Comparison of ENCODE assay signal across 33 cellular contexts in the genomic region with DNA sequence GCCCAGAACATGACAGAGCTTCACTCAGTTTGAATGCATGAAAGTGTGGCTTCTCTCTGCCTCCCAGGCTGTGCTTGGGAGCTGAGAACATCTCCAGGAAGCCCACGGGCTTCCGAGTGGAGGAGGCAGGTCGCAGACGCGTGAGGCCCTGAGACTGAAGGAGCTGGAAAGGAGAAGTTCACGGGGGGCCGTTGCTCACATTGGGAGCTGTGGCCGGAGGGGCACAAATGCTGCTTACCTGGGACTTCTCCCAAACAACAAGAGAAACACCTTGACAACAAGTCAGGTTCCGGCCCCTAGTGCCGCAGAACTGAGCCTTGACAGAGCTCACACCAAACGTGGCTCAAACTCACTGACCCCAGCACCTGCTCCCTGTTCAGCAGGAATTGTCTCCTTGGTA.
"Had no signal": no experiment of that assay in that cellular context is flagged by ENCODE, and none has a peak within 500 bp of the region (broad histone marks: within the 10 kb centered on the region; RNA-seq: fewer than 3 reads in every experiment).

No MANE protein-coding gene starts in this region.

- H3K27me3 ChIP-seq: brain microvascular endothelial cell, Peyer's patch had no signal

- ATAC-seq: activated CD4-positive, alpha-beta T cell treated with anti-CD3 and anti-CD28 coated beads for 36 hours; activated CD4-positive, CD25-positive, alpha-beta regulatory T cell treated with anti-CD3 and anti-CD28 coated beads, Interleukin-2, amount 50 U/mL, for 24 hours; activated CD8-positive, alpha-beta T cell treated with anti-CD3 and anti-CD28 coated beads, Interleukin-2, amount 10 ng/mL, durations not matched to agents 7 days and 5 days; activated naive CD4-positive, alpha-beta T cell treated with anti-CD3 and anti-CD28 coated beads, Interleukin-2, amount 50 U/mL, for 72 hours; activated T-cell treated with anti-CD3 and anti-CD28 coated beads, Interleukin-2, amount 50 U/mL, for 4 hours; PC-3 had no signal

- H3K4me1 ChIP-seq: Peyer's patch, SJCRH30 had no signal

- DNase-seq: activated CD4-positive, alpha-beta T cell treated with anti-CD3 and anti-CD28 coated beads for 36 hours; activated CD4-positive, alpha-beta T cell treated with anti-CD3 and anti-CD28 coated beads, Interleukin-2, amount 10 ng/mL, durations not matched to agents 7 days and 5 days; activated CD4-positive, alpha-beta T cell treated with anti-CD3 and anti-CD28 coated beads, Interleukin-2, amount 50 U/mL, for 48 hours; activated CD8-positive, alpha-beta T cell treated with anti-CD3 and anti-CD28 coated beads, Interleukin-2, amount 10 ng/mL, durations not matched to agents 7 days and 5 days; activated gamma-delta T cell treated with Interleukin-2 at 50 U/mL for 16 hours; activated naive CD4-positive, alpha-beta T cell treated with anti-CD3 and anti-CD28 coated beads for 36 hours; activated T-cell treated with anti-CD3 and anti-CD28 coated beads, Interleukin-2, amount 50 U/mL, for 4 hours; amniotic stem cell; brain microvascular endothelial cell; central memory CD4-positive, alpha-beta T cell; Kasumi-1; KG1; MM.1S; MV-4-11; NCI-H1092; NCI-H1436 treated with DMSO at 0.1 percent for 48 hours; NCI-H1694 treated with DMSO at 0.1 percent for 48 hours; NCI-H2029; NCI-H2171; NCI-H510A; NCI-H526; NCI-H748 treated with DMSO at 0.1 percent for 48 hours; NK-92 treated with Interleukin-12 subunit alpha and Interleukin-12 subunit beta, amount 100 ng/mL, for 24 hours; PC-3; RPMI8226; SHP77; SJCRH30; T1000 had no signal

- H3K36me3 ChIP-seq: brain microvascular endothelial cell, Peyer's patch, SJCRH30 had no signal

- H3K4me3 Mint-ChIP-seq: activated CD4-positive, alpha-beta T cell treated with anti-CD3 and anti-CD28 coated beads for 36 hours; activated CD4-positive, alpha-beta T cell treated with anti-CD3 and anti-CD28 coated beads, Interleukin-2, amount 10 ng/mL, durations not matched to agents 7 days and 5 days; activated CD8-positive, alpha-beta T cell treated with anti-CD3 and anti-CD28 coated beads, Interleukin-2, amount 10 ng/mL, durations not matched to agents 7 days and 5 days; activated naive CD4-positive, alpha-beta T cell treated with anti-CD3 and anti-CD28 coated beads for 36 hours; activated T-cell treated with anti-CD3 and anti-CD28 coated beads, Interleukin-2, amount 50 U/mL, for 4 hours; activated T-helper 1 cell treated with anti-CD3 and anti-CD28 coated beads, Interleukin-12 subunit alpha, Interleukin-12 subunit beta, Interleukin-2, Interleukin-4 antibody, amounts not matched to agents 30 ng/mL and 10 ng/mL and 1 ng/mL, durations not matched to agents 14 hours and 24 hours and 36 hours had no signal

- H3K9me3 Mint-ChIP-seq: activated CD4-positive, alpha-beta T cell treated with anti-CD3 and anti-CD28 coated beads, Interleukin-2, amount 10 ng/mL, durations not matched to agents 7 days and 5 days; activated naive CD4-positive, alpha-beta T cell treated with anti-CD3 and anti-CD28 coated beads for 36 hours; activated naive CD4-positive, alpha-beta T cell treated with anti-CD3 and anti-CD28 coated beads, Interleukin-2, amount 50 U/mL, for 72 hours; activated T-cell treated with anti-CD3 and anti-CD28 coated beads, Interleukin-2, amount 50 U/mL, for 4 hours; activated T-helper 1 cell treated with anti-CD3 and anti-CD28 coated beads, Interleukin-12 subunit alpha, Interleukin-12 subunit beta, Interleukin-2, Interleukin-4 antibody, amounts not matched to agents 30 ng/mL and 10 ng/mL and 1 ng/mL, durations not matched to agents 14 hours and 24 hours and 36 hours had no signal

- H3K27ac ChIP-seq: brain microvascular endothelial cell, Peyer's patch, SJCRH30, SK-N-MC had no signal

- H3K9me3 ChIP-seq: Peyer's patch, SJCRH30 had no signal

- H3K4me1 Mint-ChIP-seq: activated CD4-positive, alpha-beta T cell treated with anti-CD3 and anti-CD28 coated beads for 36 hours; activated CD4-positive, alpha-beta T cell treated with anti-CD3 and anti-CD28 coated beads, Interleukin-2, amount 10 ng/mL, durations not matched to agents 7 days and 5 days had no signal

- H3K4me3 ChIP-seq: Peyer's patch, SJCRH30, SK-N-MC had no signal

- H3K27me3 Mint-ChIP-seq: activated CD4-positive, alpha-beta T cell treated with anti-CD3 and anti-CD28 coated beads for 36 hours; activated CD4-positive, alpha-beta T cell treated with anti-CD3 and anti-CD28 coated beads, Interleukin-2, amount 10 ng/mL, durations not matched to agents 7 days and 5 days had no signal

- H3K27ac Mint-ChIP-seq: activated CD4-positive, alpha-beta T cell treated with anti-CD3 and anti-CD28 coated beads for 36 hours; activated CD4-positive, alpha-beta T cell treated with anti-CD3 and anti-CD28 coated beads, Interleukin-2, amount 10 ng/mL, durations not matched to agents 7 days and 5 days; activated CD8-positive, alpha-beta T cell treated with anti-CD3 and anti-CD28 coated beads, Interleukin-2, amount 10 ng/mL, durations not matched to agents 7 days and 5 days; activated naive CD4-positive, alpha-beta T cell treated with anti-CD3 and anti-CD28 coated beads for 36 hours; activated T-helper 1 cell treated with anti-CD3 and anti-CD28 coated beads, Interleukin-12 subunit alpha, Interleukin-12 subunit beta, Interleukin-2, Interleukin-4 antibody, amounts not matched to agents 30 ng/mL and 10 ng/mL and 1 ng/mL, durations not matched to agents 14 hours and 24 hours and 36 hours had no signal

- H3K36me3 Mint-ChIP-seq: activated naive CD4-positive, alpha-beta T cell treated with anti-CD3 and anti-CD28 coated beads, Interleukin-2, amount 50 U/mL, for 72 hours had no signal
